ENCODE assay signal across 37 cellular contexts in genomic region chr2:65598240-65598639, GRCh38.
"Had no signal": no experiment of that assay in that cellular context is flagged by ENCODE, and none has a peak within 500 bp of the region (broad histone marks: within the 10 kb centered on the region; RNA-seq: fewer than 3 reads in every experiment).

No MANE protein-coding gene starts in this region.

- H3K27me3 Mint-ChIP-seq: activated naive CD8-positive, alpha-beta T cell treated with anti-CD3 and anti-CD28 coated beads for 36 hours; activated naive CD8-positive, alpha-beta T cell treated with anti-CD3 and anti-CD28 coated beads, Interleukin-2, amount 50 U/mL, for 24 hours had no signal

- H3K27ac ChIP-seq: adrenal gland, ascending aorta, body of pancreas, brain microvascular endothelial cell, breast epithelium, cardiac muscle cell had no signal

- H3K27me3 ChIP-seq: adrenal gland, ascending aorta, body of pancreas, brain microvascular endothelial cell, breast epithelium had no signal

- H3K36me3 Mint-ChIP-seq: activated naive CD4-positive, alpha-beta T cell treated with anti-CD3 and anti-CD28 coated beads, Interleukin-2, amount 10 ng/mL, durations not matched to agents 7 days and 5 days; activated naive CD4-positive, alpha-beta T cell treated with anti-CD3 and anti-CD28 coated beads, Interleukin-2, amount 50 U/mL, for 24 hours; activated naive CD8-positive, alpha-beta T cell treated with anti-CD3 and anti-CD28 coated beads for 36 hours; activated naive CD8-positive, alpha-beta T cell treated with anti-CD3 and anti-CD28 coated beads, Interleukin-2, amount 10 ng/mL, durations not matched to agents 7 days and 5 days; brain had no signal

- H3K27ac Mint-ChIP-seq: activated naive CD4-positive, alpha-beta T cell treated with anti-CD3 and anti-CD28 coated beads for 36 hours; activated naive CD4-positive, alpha-beta T cell treated with anti-CD3 and anti-CD28 coated beads, Interleukin-2, amount 10 ng/mL, durations not matched to agents 7 days and 5 days; activated naive CD4-positive, alpha-beta T cell treated with anti-CD3 and anti-CD28 coated beads, Interleukin-2, amount 50 U/mL, for 24 hours; activated naive CD4-positive, alpha-beta T cell treated with anti-CD3 and anti-CD28 coated beads, Interleukin-2, amount 50 U/mL, for 72 hours; activated naive CD8-positive, alpha-beta T cell; activated naive CD8-positive, alpha-beta T cell treated with anti-CD3 and anti-CD28 coated beads for 36 hours; activated naive CD8-positive, alpha-beta T cell treated with anti-CD3 and anti-CD28 coated beads, Interleukin-2, amount 10 ng/mL, durations not matched to agents 7 days and 5 days; activated naive CD8-positive, alpha-beta T cell treated with anti-CD3 and anti-CD28 coated beads, Interleukin-2, amount 50 U/mL, for 24 hours; activated T-cell treated with anti-CD3 and anti-CD28 coated beads, Interleukin-2, amount 50 U/mL, for 24 hours; activated T-cell treated with anti-CD3 and anti-CD28 coated beads, Interleukin-2, amount 50 U/mL, for 72 hours; activated T-helper 1 cell treated with anti-CD3 and anti-CD28 coated beads, Interleukin-12 subunit alpha, Interleukin-12 subunit beta, Interleukin-2, Interleukin-4 antibody, amounts not matched to agents 30 ng/mL and 10 ng/mL and 1 ng/mL, durations not matched to agents 14 hours and 24 hours and 36 hours; activated T-helper 17 cell treated with anti-CD3 and anti-CD28 coated beads, Interleukin-2, amount 50 U/mL, for 72 hours; activated T-helper 2 cell treated with anti-CD3 and anti-CD28 coated beads, Interferon-gamma antibody, Interleukin-2, Interleukin-4, amounts not matched to agents 10 μg/mL and 5 μg/mL and 100 μg/mL, durations not matched to agents 14 hours and 24 hours and 36 hours; brain had no signal

- H3K9me3 Mint-ChIP-seq: activated naive CD4-positive, alpha-beta T cell treated with anti-CD3 and anti-CD28 coated beads for 36 hours; activated naive CD4-positive, alpha-beta T cell treated with anti-CD3 and anti-CD28 coated beads, Interleukin-2, amount 10 ng/mL, durations not matched to agents 7 days and 5 days; activated naive CD4-positive, alpha-beta T cell treated with anti-CD3 and anti-CD28 coated beads, Interleukin-2, amount 50 U/mL, for 24 hours; activated naive CD4-positive, alpha-beta T cell treated with anti-CD3 and anti-CD28 coated beads, Interleukin-2, amount 50 U/mL, for 72 hours; activated naive CD8-positive, alpha-beta T cell treated with anti-CD3 and anti-CD28 coated beads for 36 hours; activated naive CD8-positive, alpha-beta T cell treated with anti-CD3 and anti-CD28 coated beads, Interleukin-2, amount 10 ng/mL, durations not matched to agents 7 days and 5 days; activated T-cell treated with anti-CD3 and anti-CD28 coated beads, Interleukin-2, amount 50 U/mL, for 4 hours; activated T-cell treated with anti-CD3 and anti-CD28 coated beads, Interleukin-2, amount 50 U/mL, for 72 hours; activated T-helper 1 cell treated with anti-CD3 and anti-CD28 coated beads, Interleukin-12 subunit alpha, Interleukin-12 subunit beta, Interleukin-2, Interleukin-4 antibody, amounts not matched to agents 30 ng/mL and 10 ng/mL and 1 ng/mL, durations not matched to agents 14 hours and 24 hours and 36 hours; activated T-helper 17 cell treated with anti-CD3 and anti-CD28 coated beads, Interleukin-2, amount 50 U/mL, for 72 hours; activated T-helper 2 cell treated with anti-CD3 and anti-CD28 coated beads, Interferon-gamma antibody, Interleukin-2, Interleukin-4, amounts not matched to agents 10 μg/mL and 5 μg/mL and 100 μg/mL, durations not matched to agents 14 hours and 24 hours and 36 hours; central memory CD8-positive, alpha-beta T cell had no signal

- H3K4me1 Mint-ChIP-seq: activated naive CD4-positive, alpha-beta T cell treated with anti-CD3 and anti-CD28 coated beads, Interleukin-2, amount 10 ng/mL, durations not matched to agents 7 days and 5 days; activated naive CD4-positive, alpha-beta T cell treated with anti-CD3 and anti-CD28 coated beads, Interleukin-2, amount 50 U/mL, for 24 hours; activated naive CD8-positive, alpha-beta T cell treated with anti-CD3 and anti-CD28 coated beads for 36 hours; activated naive CD8-positive, alpha-beta T cell treated with anti-CD3 and anti-CD28 coated beads, Interleukin-2, amount 10 ng/mL, durations not matched to agents 7 days and 5 days; activated naive CD8-positive, alpha-beta T cell treated with anti-CD3 and anti-CD28 coated beads, Interleukin-2, amount 50 U/mL, for 24 hours; activated T-helper 17 cell treated with anti-CD3 and anti-CD28 coated beads, Interleukin-2, amount 50 U/mL, for 72 hours; brain; central memory CD8-positive, alpha-beta T cell had no signal

- DNase-seq: activated effector memory CD4-positive, alpha-beta T cell treated with anti-CD3 and anti-CD28 coated beads, Interleukin-2, amount 50 U/mL, for 16 hours; activated effector memory CD4-positive, alpha-beta T cell treated with Interleukin-2 at 50 U/mL for 16 hours; activated gamma-delta T cell; activated gamma-delta T cell treated with Interleukin-2 at 50 U/mL for 16 hours; activated naive CD4-positive, alpha-beta T cell; activated naive CD4-positive, alpha-beta T cell treated with anti-CD3 and anti-CD28 coated beads for 36 hours; activated naive CD4-positive, alpha-beta T cell treated with anti-CD3 and anti-CD28 coated beads, Interleukin-2, amount 10 ng/mL, durations not matched to agents 7 days and 5 days; activated naive CD4-positive, alpha-beta T cell treated with anti-CD3 and anti-CD28 coated beads, Interleukin-2, amount 50 U/mL, for 16 hours; activated naive CD4-positive, alpha-beta T cell treated with Interleukin-2 at 50 U/mL for 16 hours; activated naive CD8-positive, alpha-beta T cell treated with anti-CD3 and anti-CD28 coated beads for 36 hours; activated naive CD8-positive, alpha-beta T cell treated with anti-CD3 and anti-CD28 coated beads, Interleukin-2, amount 10 ng/mL, durations not matched to agents 7 days and 5 days; activated naive CD8-positive, alpha-beta T cell treated with anti-CD3 and anti-CD28 coated beads, Interleukin-2, amount 50 U/mL, for 24 hours; activated T-cell treated with anti-CD3 and anti-CD28 coated beads, Interleukin-2, amount 50 U/mL, for 24 hours; activated T-cell treated with anti-CD3 and anti-CD28 coated beads, Interleukin-2, amount 50 U/mL, for 4 hours; activated T-cell treated with anti-CD3 and anti-CD28 coated beads, Interleukin-2, amount 50 U/mL, for 48 hours; activated T-cell treated with anti-CD3 and anti-CD28 coated beads, Interleukin-2, amount 50 U/mL, for 72 hours; adrenal gland; amniotic stem cell; amygdala; anterior cingulate cortex; aorta; body of pancreas; brain microvascular endothelial cell; caudate nucleus; central memory CD4-positive, alpha-beta T cell; cerebellar nuclear complex had no signal

- H3K4me3 Mint-ChIP-seq: activated naive CD4-positive, alpha-beta T cell treated with anti-CD3 and anti-CD28 coated beads for 36 hours; activated naive CD4-positive, alpha-beta T cell treated with anti-CD3 and anti-CD28 coated beads, Interleukin-2, amount 10 ng/mL, durations not matched to agents 7 days and 5 days; activated naive CD4-positive, alpha-beta T cell treated with anti-CD3 and anti-CD28 coated beads, Interleukin-2, amount 50 U/mL, for 24 hours; activated naive CD8-positive, alpha-beta T cell; activated naive CD8-positive, alpha-beta T cell treated with anti-CD3 and anti-CD28 coated beads for 36 hours; activated naive CD8-positive, alpha-beta T cell treated with anti-CD3 and anti-CD28 coated beads, Interleukin-2, amount 10 ng/mL, durations not matched to agents 7 days and 5 days; activated naive CD8-positive, alpha-beta T cell treated with anti-CD3 and anti-CD28 coated beads, Interleukin-2, amount 50 U/mL, for 24 hours; activated T-cell treated with anti-CD3 and anti-CD28 coated beads, Interleukin-2, amount 50 U/mL, for 24 hours; activated T-cell treated with anti-CD3 and anti-CD28 coated beads, Interleukin-2, amount 50 U/mL, for 4 hours; activated T-cell treated with anti-CD3 and anti-CD28 coated beads, Interleukin-2, amount 50 U/mL, for 72 hours; activated T-helper 1 cell treated with anti-CD3 and anti-CD28 coated beads, Interleukin-12 subunit alpha, Interleukin-12 subunit beta, Interleukin-2, Interleukin-4 antibody, amounts not matched to agents 30 ng/mL and 10 ng/mL and 1 ng/mL, durations not matched to agents 14 hours and 24 hours and 36 hours; activated T-helper 17 cell treated with anti-CD3 and anti-CD28 coated beads, Interleukin-2, amount 50 U/mL, for 72 hours; brain; central memory CD8-positive, alpha-beta T cell had no signal

- H3K9me3 ChIP-seq: body of pancreas, breast epithelium had no signal

- H3K4me3 ChIP-seq: adrenal gland, ascending aorta, body of pancreas, breast epithelium, cardiac muscle cell had no signal

- ATAC-seq: activated naive CD4-positive, alpha-beta T cell treated with anti-CD3 and anti-CD28 coated beads, Interleukin-2, amount 50 U/mL, for 72 hours; activated naive CD8-positive, alpha-beta T cell treated with anti-CD3 and anti-CD28 coated beads, Interleukin-2, amount 50 U/mL, for 24 hours; activated T-cell treated with anti-CD3 and anti-CD28 coated beads, Interleukin-2, amount 50 U/mL, for 4 hours; activated T-cell treated with anti-CD3 and anti-CD28 coated beads, Interleukin-2, amount 50 U/mL, for 72 hours; activated T-helper 17 cell treated with anti-CD3 and anti-CD28 coated beads, Interleukin-2, amount 50 U/mL, for 72 hours; body of pancreas had no signal

- H3K4me1 ChIP-seq: adrenal gland, body of pancreas, breast epithelium had no signal

- H3K36me3 ChIP-seq: adrenal gland, ascending aorta, brain microvascular endothelial cell, breast epithelium, cardiac muscle cell had no signal
